In the genomic region with DNA sequence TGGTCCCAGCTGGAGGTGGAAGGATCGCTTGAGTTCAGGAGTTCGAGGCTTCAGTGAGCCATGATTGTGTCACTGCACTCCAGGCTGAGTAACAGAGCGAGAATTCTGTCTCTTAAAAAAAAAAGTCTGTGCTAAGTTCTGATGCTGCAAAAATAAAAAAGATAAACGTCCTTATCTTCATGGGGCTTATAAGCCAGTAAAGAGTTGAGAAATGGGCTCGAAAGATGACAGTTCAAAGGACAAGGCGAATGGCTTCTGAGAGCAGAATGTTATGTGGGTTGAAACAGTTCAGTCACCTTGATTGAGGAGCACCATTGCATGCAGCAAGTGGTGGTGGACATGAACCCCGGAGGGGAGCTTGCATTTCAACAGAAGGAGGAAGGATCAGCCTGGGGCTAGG, we compare ENCODE assay signal across 24 cellular contexts.
"Had no signal": no experiment of that assay in that cellular context is flagged by ENCODE, and none has a peak within 500 bp of the region (broad histone marks: within the 10 kb centered on the region; RNA-seq: fewer than 3 reads in every experiment).

No MANE protein-coding gene starts in this region.

- H3K36me3 ChIP-seq: gastrocnemius medialis, prostate gland, transverse colon had no signal

- H3K4me3 ChIP-seq: dorsolateral prefrontal cortex, esophagus muscularis mucosa, gastrocnemius medialis, lung, prostate gland, stomach, thoracic aorta, transverse colon had no signal

- H3K9ac ChIP-seq: parathyroid adenoma had no signal

- H3K4me1 ChIP-seq: prostate gland had no signal

- H3K27me3 ChIP-seq: dorsolateral prefrontal cortex, esophagus muscularis mucosa, gastrocnemius medialis, transverse colon had no signal

- H3K27ac ChIP-seq: epithelial cell of prostate, esophagus muscularis mucosa, prostate gland, stomach, thoracic aorta, transverse colon had no signal

- H3K9me3 Mint-ChIP-seq: natural killer cell treated with Interleukin-12 subunit alpha and Interleukin-12 subunit beta and Interleukin-15 and Interleukin-18, amount 100 ng/mL, for 72 hours had no signal

- ATAC-seq: gastrocnemius medialis; left lobe of liver; natural killer cell treated with Interleukin-12 subunit alpha and Interleukin-12 subunit beta and Interleukin-15 and Interleukin-18, amount 100 ng/mL, for 72 hours; sciatic nerve had no signal

- DNase-seq: cortex of kidney; dorsolateral prefrontal cortex; effector CD8-positive, alpha-beta T cell; gastrocnemius medialis; islet precursor cell; mesenchymal stem cell; midbrain; occipital lobe; stimulated activated CD4-positive, alpha-beta T cell treated with anti-CD3 and anti-CD28 coated beads, Interleukin-2, amount 100 ng/mL, for 24 hours; stimulated activated CD4-positive, alpha-beta T cell treated with anti-CD3 and anti-CD28 coated beads, Interleukin-4, amount 100 ng/mL, for 4 hours; stimulated activated naive CD4-positive, alpha-beta T cell; stomach; substantia nigra; transverse colon had no signal

- H3K9me3 ChIP-seq: esophagus muscularis mucosa, gastrocnemius medialis, prostate gland, stomach, thoracic aorta, transverse colon had no signal

- H2AFZ ChIP-seq: parathyroid adenoma had no signal

- H3K27ac Mint-ChIP-seq: natural killer cell treated with Interleukin-12 subunit alpha and Interleukin-12 subunit beta and Interleukin-15 and Interleukin-18, amount 100 ng/mL, for 72 hours had no signal

- H3K36me3 Mint-ChIP-seq: natural killer cell treated with Interleukin-12 subunit alpha and Interleukin-12 subunit beta and Interleukin-15 and Interleukin-18, amount 100 ng/mL, for 72 hours had no signal

- H3K4me3 Mint-ChIP-seq: natural killer cell treated with Interleukin-12 subunit alpha and Interleukin-12 subunit beta and Interleukin-15 and Interleukin-18, amount 100 ng/mL, for 72 hours had no signal

- FAIRE-seq: endometrium had no signal
